Comparison of ENCODE assay signal across 8 cellular contexts in the genomic region with DNA sequence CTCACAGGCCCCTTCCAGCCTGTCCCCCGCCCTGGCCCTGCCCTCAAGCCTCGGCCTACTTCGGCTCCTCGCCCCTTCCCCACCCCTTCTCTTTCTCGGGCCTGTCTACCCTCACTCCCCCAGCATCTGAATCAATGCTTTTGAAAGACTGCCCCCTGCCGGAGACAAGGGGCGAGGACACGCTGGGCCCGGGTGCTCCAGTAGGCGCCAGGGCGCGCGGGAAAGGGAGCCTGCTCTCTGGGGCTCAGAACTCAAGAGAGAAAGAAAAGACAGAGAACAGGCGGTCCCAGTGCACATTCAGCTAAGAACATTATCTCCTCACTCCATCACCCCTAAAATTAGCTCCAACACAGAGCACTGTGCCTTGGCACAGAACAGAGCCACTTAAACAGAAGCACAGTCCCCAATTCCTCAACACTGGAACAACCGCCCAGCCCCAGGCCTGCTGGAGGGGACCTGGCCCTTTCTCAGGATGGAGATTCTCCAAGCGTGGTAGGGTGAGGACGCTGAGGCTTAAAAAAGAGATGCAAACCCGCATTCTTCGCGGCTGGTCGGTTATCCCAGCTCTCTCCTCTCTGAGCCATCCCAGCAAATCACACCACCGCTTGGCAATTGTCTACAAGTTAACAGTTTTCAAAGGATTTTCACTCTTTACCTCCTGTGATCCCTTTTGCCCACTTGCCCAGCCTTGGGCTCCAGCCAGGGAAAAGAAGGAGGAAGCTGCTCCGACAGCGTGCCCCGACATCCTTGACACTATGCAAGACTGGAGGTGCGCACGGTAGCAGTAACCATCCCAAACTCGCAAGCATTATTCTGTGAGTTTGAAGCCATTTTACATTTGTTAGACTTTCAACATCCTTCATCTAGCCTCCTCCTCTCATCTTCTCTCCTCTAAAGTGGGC. TPM values are rescaled to one million over a fixed set of nuclear protein-coding genes. Genes with fewer than 3 reads are reported as not detected.
DNase-seq lines count a peak whose midpoint lies in the region; ATAC-seq and TF ChIP-seq lines count a peak whose summit lies in the region.

No MANE protein-coding gene starts in this region.

- dilution Hi-C loops in IMR-90 (cut with HindIII; ENCODE audit: low sequenced_read_pairs, unreplicated experiment) = no loop called here

- H4K20me1 ChIP-seq in IMR-90 (ENCODE audit: insufficient read depth, low read length) (peaks cover 55% of the 10 kb centered on the region), neural cell (ENCODE audit: insufficient read depth) (peaks cover 20% of the 10 kb centered on the region)

- H3K9ac ChIP-seq in IMR-90 (ENCODE audit: low read depth, low read length) (peak overlapping the region; percentile 87), neural cell (ENCODE audit: low read length) (peak overlapping the region; percentile 83)

- peaks cover 29 to 55% of the 10 kb centered on the region in 2 experiments for H3K79me1 ChIP-seq in IMR-90 (ENCODE audit: low read depth in 1 of 2, low read length in 2 of 2)

- TF ChIP-seq EP300 in neural cell (conservative IDR thresholded peaks at IDR 0.05; ENCODE audit: poor library complexity, severe bottlenecking) = no peak
- TF ChIP-seq EP300 in stomach (IDR thresholded peaks at IDR 0.05) = no peak

- TF ChIP-seq CTCF in IMR-90 (conservative IDR thresholded peaks at IDR 0.05; ENCODE audit: low read depth, low read length) (peak; percentile 84), RWPE2 (IDR thresholded peaks at IDR 0.05; ENCODE audit: poor library complexity, severe bottlenecking) (peak; percentile 87), fibroblast of villous mesenchyme (IDR thresholded peaks at IDR 0.05; ENCODE audit: insufficient read depth, low read depth, low read length) (peak; percentile 93), neural cell (IDR thresholded peaks at IDR 0.05; ENCODE audit: poor library complexity, severe bottlenecking) (peak; percentile 85), stomach (IDR thresholded peaks at IDR 0.05) (peak in 5 of 7 experiments; percentile 77 to 95 (median 92))

- peak overlapping the region; percentile 54; the same call in 1 of the 2 replicates for H3K23ac ChIP-seq in IMR-90 (ENCODE audit: low read depth, low read length)

- POLR2A ChIA-PET in IMR-90 (lab: Charles Lee; ENCODE audit: unreplicated experiment) = interaction anchor here (1.0 kb wide), 1 partner anchor 89 kb away, joined by 4 read pairs; no protein-coding TSS in a partner anchor

- H2BK15ac ChIP-seq in IMR-90 (ENCODE audit: low read depth, low read length) = no peak overlapping the region

- no TSS peak for BruUV-seq in IMR-90 (replicated peaks; lab: Mats Ljungman, UMichigan)

- peak overlapping the region; percentile 18 for H2AK9ac ChIP-seq in IMR-90 (replicated peaks; ENCODE audit: low read depth, low read length, poor library complexity)

- no peak overlapping the region for H3K56ac ChIP-seq in IMR-90 (ENCODE audit: extremely low read depth, insufficient read depth, low read length)

- H3K4me1 ChIP-seq in IMR-90 (ENCODE audit: control insufficient read depth, insufficient read depth, low read length) = peaks cover 20% of the 10 kb centered on the region
- H3K4me1 ChIP-seq in RWPE2 (ENCODE audit: insufficient read depth, poor library complexity, severe bottlenecking) = peaks cover 11% of the 10 kb centered on the region
- H3K4me1 ChIP-seq in stomach = peaks cover 37 to 71% (median 61%) of the 10 kb centered on the region in 4 donors

- H2BK120ac ChIP-seq in IMR-90 (ENCODE audit: low read depth, low read length) = no peak overlapping the region

- no peak overlapping the region for H3K14ac ChIP-seq in IMR-90 (replicated peaks; ENCODE audit: low read depth, low read length)

- WGBS in IMR-90 (ENCODE audit: extremely low coverage in 2 of 2, insufficient read length in 1 of 2), 2 experiments = 0% methylated on average over 1 of the region's 28 CpGs; no CpG with 5 or more reads in 1 of the 2 experiments
- WGBS in stomach, 5 donors = 22 to 30% (median 29%) methylated on average over 25 to 28 of the region's 28 CpGs

- 0 out of 2 replicates have a peak overlapping the region, but pooled peaks have one; percentile 11 for H3K4ac ChIP-seq in IMR-90 (ENCODE audit: low read depth, low read length)

- H2BK20ac ChIP-seq in IMR-90 (ENCODE audit: low read depth, low read length) = no peak overlapping the region

- intact Hi-C loops in IMR-90 (cut with micrococcal nuclease) (loop anchor here (1.0 to 5.0 kb wide), 3 partner anchors 90 to 223 kb away; a partner anchor contains a TSS), stomach (cut with DNase I; ENCODE audit: low total_unique reads) (no loop called here)

- no peak overlapping the region for H4K5ac ChIP-seq in IMR-90 (ENCODE audit: low read depth, low read length)

- H2BK5ac ChIP-seq in IMR-90 (ENCODE audit: low read depth, low read length, poor library complexity, severe bottlenecking) = no peak overlapping the region

- 0 out of 2 replicates have a peak overlapping the region, but pooled peaks have one; percentile 3 for H2AK5ac ChIP-seq in IMR-90 (ENCODE audit: low read depth, low read length)

- no peak overlapping the region for H4K8ac ChIP-seq in IMR-90 (ENCODE audit: low read depth in 2 of 2, low read length in 2 of 2)

- CTCF ChIA-PET in IMR-90 (lab: Yijun Ruan, JAX) = interaction anchor here (0.6 to 2.0 kb wide), 11 partner anchors 9 to 132 kb away, joined by 3 to 7 read pairs (median 4); a partner anchor contains a TSS

- DNase-seq in GF-D8 (lab: John Stamatoyannopoulos, UW) (peak; percentile 48), IMR-90 (peak; percentile 61), RWPE2 (ENCODE audit: low spot score) (no peak), fibroblast of villous mesenchyme (ENCODE audit: low read depth) (peak; percentile 75), stomach (peak; percentile 81)
- DNase-seq in activated effector memory CD4-positive, alpha-beta T cell treated with Interleukin-2 at 50 U/mL for 16 hours = peak; percentile 68

- TF ChIP-seq POLR2A in IMR-90 (IDR thresholded peaks at IDR 0.05; ENCODE audit: low read depth, low read length) = no peak
- no peak for TF ChIP-seq POLR2A in stomach (IDR thresholded peaks at IDR 0.05)

- no peaks in the 10 kb centered on the region for H3K9me2 ChIP-seq in neural cell (ENCODE audit: insufficient read depth, low read length)

- H3K27me3 ChIP-seq in IMR-90 (ENCODE audit: control insufficient read depth, insufficient read depth, low read length) = no peaks in the 10 kb centered on the region
- no peaks in the 10 kb centered on the region for H3K27me3 ChIP-seq in RWPE2 (ENCODE audit: insufficient read depth, poor library complexity, severe bottlenecking)
- H3K27me3 ChIP-seq in neural cell (ENCODE audit: insufficient read depth, low read depth, low read length) = no peaks in the 10 kb centered on the region
- H3K27me3 ChIP-seq in stomach = no peaks in the 10 kb centered on the region

- no peak overlapping the region for H3K18ac ChIP-seq in IMR-90 (ENCODE audit: low read depth, low read length)

- in situ Hi-C loops in IMR-90 (cut with MboI; ENCODE audit: low sequenced_read_pairs) = loop anchor here (10.0 kb wide), 1 partner anchor 227 kb away; a partner anchor contains a TSS

- H3F3A ChIP-seq in neural cell (ENCODE audit: insufficient read depth, low read length, poor library complexity, severe bottlenecking) = no peaks in the 10 kb centered on the region

- peak; percentile 75 for TF ChIP-seq RAD21 in IMR-90 (IDR thresholded peaks at IDR 0.05; ENCODE audit: low read length)
- TF ChIP-seq RAD21 in neural cell (conservative IDR thresholded peaks at IDR 0.05) = peak; percentile 72

- no peak overlapping the region for H3K27ac ChIP-seq in IMR-90 (ENCODE audit: insufficient read depth, low read length)
- H3K27ac ChIP-seq in RWPE2 (ENCODE audit: poor library complexity, severe bottlenecking) = peak overlapping the region; percentile 4
- no peak overlapping the region for H3K27ac ChIP-seq in neural cell (ENCODE audit: low read length)
- peak overlapping the region in 3 of 5 donors; percentile 22 to 90 (median 87) for H3K27ac ChIP-seq in stomach

- no peaks in the 10 kb centered on the region for H3K9me1 ChIP-seq in IMR-90 (ENCODE audit: insufficient read depth, low read length)

- H3K4me2 ChIP-seq in IMR-90 (ENCODE audit: low read depth, low read length) (peak overlapping the region; percentile 70), neural cell (ENCODE audit: low read length) (peak overlapping the region; percentile 96)

- H2AFZ ChIP-seq in IMR-90 (replicated peaks; ENCODE audit: low read length, poor library complexity) = peak overlapping the region; percentile 28
- H2AFZ ChIP-seq in neural cell (ENCODE audit: low read depth, low read length) = no peak overlapping the region

- H3K9me3 ChIP-seq in IMR-90 (ENCODE audit: control insufficient read depth, insufficient read depth, low read length) (no peaks in the 10 kb centered on the region), RWPE2 (ENCODE audit: severe bottlenecking) (no peaks in the 10 kb centered on the region), neural cell (ENCODE audit: low read length) (no peaks in the 10 kb centered on the region), stomach (no peaks in the 10 kb centered on the region)

- H3K36me3 ChIP-seq in IMR-90 (ENCODE audit: control insufficient read depth, insufficient read depth, low read length) (peaks cover 20% of the 10 kb centered on the region), RWPE2 (ENCODE audit: low read depth) (peaks cover 44% of the 10 kb centered on the region), neural cell (ENCODE audit: insufficient read depth, low read length) (no peaks in the 10 kb centered on the region), stomach (peaks cover 16 to 31% (median 28%) of the 10 kb centered on the region in 4 donors)

- H4K91ac ChIP-seq in IMR-90 (ENCODE audit: insufficient read depth, low read depth, low read length) = no peak overlapping the region

- ATAC-seq in IMR-90 (ENCODE audit: low read depth) = peak; percentile 70
- peak; percentile 72 for ATAC-seq in RWPE2 (ENCODE audit: low read depth)
- no peak for ATAC-seq in HG03095 (IDR thresholded peaks at IDR 0.05; ENCODE audit: unreplicated experiment)

- H3K4me3 ChIP-seq in IMR-90 (ENCODE audit: insufficient read depth, low read depth, low read length) (peak overlapping the region; percentile 6; the same call in 1 of the 2 replicates), RWPE2 (ENCODE audit: severe bottlenecking) (peak overlapping the region; percentile 99), fibroblast of villous mesenchyme (ENCODE audit: low read depth, low read length) (peak overlapping the region; percentile 80), neural cell (ENCODE audit: low read length) (peak overlapping the region; percentile 95), stomach (peak overlapping the region; percentile 88 to 98 (median 95))

- H3K79me2 ChIP-seq in neural cell (replicated peaks; ENCODE audit: insufficient read depth, low read length) = peaks cover 50% of the 10 kb centered on the region

RNA-seq across cellular contexts. Expression of a gene that starts 2.1 kb away (rescaled TPM):
- total RNA-seq in IMR-90 (2012; rRNA removed) = 3.0 and 3.3 TPM in 2 replicates
- polyA plus RNA-seq in IMR-90 (2012; rRNA removed) = 10.7 and 11.6 TPM in 2 replicates
- 3.3 and 4.8 TPM in 2 replicates for polyA plus RNA-seq in IMR-90 (2012; cell fraction: cytosol; rRNA removed)
- 80.8 and 113 TPM in 2 replicates for polyA plus RNA-seq in IMR-90 (2012; cell fraction: nucleus; rRNA removed; ENCODE audit: low replicate concordance)
- total RNA-seq in fibroblast of villous mesenchyme = 15.5 and 19.6 TPM in 2 replicates
- 28.3 and 33.5 TPM in 2 replicates for polyA plus RNA-seq in neural cell
- 34.7 and 39.9 TPM in 2 replicates for polyA minus RNA-seq in neural cell
- total RNA-seq in stomach = 100 to 1,000 TPM in 1 of 5 donors, 10 to 100 TPM in 4; 27.9 to 127 (median 87.9) TPM
- polyA plus RNA-seq in stomach = 10 to 100 TPM; 10.5 to 19.9 (median 19.7) TPM

RNA-seq across cellular contexts. Expression of a gene that starts 14.0 kb away (rescaled TPM):
- total RNA-seq in IMR-90 (2012; rRNA removed) (14.9 and 16.9 TPM in 2 replicates), fibroblast of villous mesenchyme (34.1 and 46.7 TPM in 2 replicates), stomach (10 to 100 TPM in 4 of 5 donors, not detected in 1; 23.3 to 70.1 (median 38.3) TPM)
- polyA plus RNA-seq in IMR-90 (2012; rRNA removed) (38.0 and 50.5 TPM in 2 replicates), neural cell (92.1 and 104 TPM in 2 replicates), stomach (10 to 100 TPM; 38.1 to 45.2 (median 39.0) TPM)
- polyA plus RNA-seq in IMR-90 (2012; cell fraction: cytosol; rRNA removed) = 50.9 and 63.4 TPM in 2 replicates
- 12.0 and 23.5 TPM in 2 replicates for polyA plus RNA-seq in IMR-90 (2012; cell fraction: nucleus; rRNA removed; ENCODE audit: low replicate concordance)
- polyA minus RNA-seq in neural cell = 39.0 and 50.6 TPM in 2 replicates

RNA-seq across cellular contexts. Expression of a gene that starts 18.4 kb away (rescaled TPM):
- total RNA-seq in IMR-90 (2012; rRNA removed) (62.0 and 67.5 TPM in 2 replicates), fibroblast of villous mesenchyme (88.1 and 97.9 TPM in 2 replicates), stomach (100 to 1,000 TPM in 3 of 5 donors, 10 to 100 TPM in 2; 52.9 to 290 (median 152) TPM)
- polyA plus RNA-seq in IMR-90 (2012; rRNA removed) (245 and 279 TPM in 2 replicates), neural cell (279 and 284 TPM in 2 replicates), stomach (100 to 1,000 TPM; 147 to 219 (median 169) TPM)
- polyA plus RNA-seq in IMR-90 (2012; cell fraction: cytosol; rRNA removed) = 186 and 472 TPM in 2 replicates
- 166 and 348 TPM in 2 replicates for polyA plus RNA-seq in IMR-90 (2012; cell fraction: nucleus; rRNA removed; ENCODE audit: low replicate concordance)
- 134 and 138 TPM in 2 replicates for polyA minus RNA-seq in neural cell

RNA-seq across cellular contexts. Expression of a gene that starts 28.3 kb away (rescaled TPM):
- total RNA-seq in IMR-90 (2012; rRNA removed) (not detected in 2 replicates), fibroblast of villous mesenchyme (not detected in 2 replicates), stomach (not detected)
- polyA plus RNA-seq in IMR-90 (2012; rRNA removed) (not detected in 2 replicates), neural cell (not detected in 2 replicates), stomach (not detected)
- polyA plus RNA-seq in IMR-90 (2012; cell fraction: cytosol; rRNA removed) = not detected in 2 replicates
- 0.12 and 0.15 TPM in 2 replicates for polyA plus RNA-seq in IMR-90 (2012; cell fraction: nucleus; rRNA removed; ENCODE audit: low replicate concordance)
- not detected in 2 replicates for polyA minus RNA-seq in neural cell

RNA-seq across cellular contexts. Expression of a gene that starts 35.7 kb away (rescaled TPM):
- total RNA-seq in IMR-90 (2012; rRNA removed) = not detected in 2 replicates
- polyA plus RNA-seq in IMR-90 (2012; rRNA removed) = not detected in 2 replicates
- polyA plus RNA-seq in IMR-90 (2012; cell fraction: cytosol; rRNA removed) = not detected in 2 replicates
- not detected in 2 replicates for polyA plus RNA-seq in IMR-90 (2012; cell fraction: nucleus; rRNA removed; ENCODE audit: low replicate concordance)
- not detected in 2 replicates for total RNA-seq in fibroblast of villous mesenchyme
- 339 and 389 TPM in 2 replicates for polyA plus RNA-seq in neural cell
- 163 and 172 TPM in 2 replicates for polyA minus RNA-seq in neural cell
- total RNA-seq in stomach = under 1 TPM in 2 of 5 donors, not detected in 3; 0.37 to 0.43 TPM
- polyA plus RNA-seq in stomach = 1 to 10 TPM in 2 of 3 donors, under 1 TPM in 1; 0.25 to 1.4 (median 1.2) TPM

Comparison
In these comparisons a context has a peak if more than half of its experiments do, and no peak if none do; other contexts are left out.
1. H3K27ac ChIP-seq: peak in RWPE2 (single experiment) and stomach (3 of 5); none in IMR-90 (single experiment) and neural cell (single experiment).
2. H3K4me3 ChIP-seq: peak in every context shown above with its lines; median percentile 99 in RWPE2; 95 in neural cell; 95 in stomach; 80 in fibroblast of villous mesenchyme; 6 in IMR-90.
3. Peak in every context shown above with its lines, with median percentiles within 50 percentile points of each other: CTCF ChIP-seq.